Comparison of ENCODE assay signal across 1 cellular context in genomic region chr9:27361401-27361953, GRCh38.
TF ChIP-seq lines count a peak whose summit lies in the region.

No MANE protein-coding gene starts in this region.

TF ChIP-seq in HEK293, 187 proteins besides CTCF, POLR2A, EP300 and RAD21 (continued from another document):
- peak; percentile 49 for TF ChIP-seq PRDM6 (tag by site-specific recombination; IDR thresholded peaks at IDR 0.05)
